Comparison of ENCODE assay signal across 10 cellular contexts in the genomic region with DNA sequence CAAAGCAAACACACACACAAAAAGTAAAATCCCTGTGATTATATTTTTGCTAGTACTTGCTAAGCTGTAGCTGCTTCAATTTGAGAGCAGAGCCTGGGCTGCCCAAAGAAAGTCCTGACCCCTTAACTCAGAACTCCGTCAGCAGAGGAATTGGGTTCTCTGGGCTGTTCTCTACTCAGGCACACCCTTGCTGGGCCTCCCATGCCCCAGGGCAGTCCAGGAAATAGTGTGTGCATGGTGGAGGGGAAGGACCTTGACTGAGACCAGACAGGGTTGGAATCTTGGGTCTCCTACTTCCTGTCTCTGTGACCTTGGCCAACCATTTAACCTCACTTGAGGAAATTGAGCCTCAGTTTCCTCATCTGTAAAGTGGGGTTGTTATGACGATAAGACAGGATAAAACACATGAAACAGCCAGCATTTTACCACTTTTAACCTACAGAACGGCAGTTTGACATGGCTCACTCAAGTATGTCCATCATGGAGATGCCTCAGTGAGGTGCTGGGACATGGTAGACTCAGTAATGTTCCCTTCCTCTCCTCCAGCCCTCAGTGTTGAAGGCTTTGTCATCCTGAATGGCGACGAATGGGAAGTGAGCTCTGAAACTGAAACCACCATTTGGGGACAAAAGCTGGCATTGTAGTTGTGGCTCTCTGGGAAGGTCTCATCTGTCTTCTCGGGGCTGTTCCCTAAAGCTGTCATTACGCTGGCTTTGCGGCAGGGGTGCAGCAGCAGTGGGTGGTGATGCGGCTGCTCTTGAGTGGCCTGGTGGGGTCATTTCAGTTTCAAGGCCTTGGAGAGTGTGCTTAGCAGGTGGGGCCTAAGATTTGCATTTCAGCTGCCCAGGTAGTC.
A peak's percentile ranks its signal among the peaks of the same experiment; 100 is the strongest.
DNase-seq lines count a peak whose midpoint lies in the region; ATAC-seq and TF ChIP-seq lines count a peak whose summit lies in the region.
"Had no signal": no experiment of that assay in that cellular context is flagged by ENCODE, and none has a peak within 500 bp of the region (broad histone marks: within the 10 kb centered on the region; RNA-seq: fewer than 3 reads in every experiment).

No MANE protein-coding gene starts in this region.

- no peak for TF ChIP-seq POLR2A in upper lobe of left lung (IDR thresholded peaks at IDR 0.05)

- WGBS in upper lobe of left lung, 2 donors: 58 to 83% methylated on average over 2 to 9 of the region's 9 CpGs

- H3K9me3 ChIP-seq in upper lobe of left lung: no peaks in the 10 kb centered on the region

- H3K4me3 Mint-ChIP-seq in immature natural killer cell: peak overlapping the region in 1 of 5 donors; percentile 56
- H3K4me3 Mint-ChIP-seq: nephron had no signal

- no peaks in the 10 kb centered on the region for H3K9me3 Mint-ChIP-seq in immature natural killer cell
- H3K9me3 Mint-ChIP-seq: nephron had no signal

- peaks cover 0 to 4% (median 2%) of the 10 kb centered on the region in 4 donors for H3K36me3 ChIP-seq in upper lobe of left lung

- DNase-seq in Right ventricle myocardium inferior (ENCODE audit: missing footprints) (no peak), cardiac septum (ENCODE audit: low spot score) (no peak), RPMI8226 (peak; percentile 48), immature natural killer cell (no peak), upper lobe of left lung (no peak), COLO668 (lab: John Stamatoyannopoulos, UW; ENCODE audit: unreplicated experiment) (no peak)
- DNase-seq in stimulated activated CD4-positive, alpha-beta T cell treated with anti-CD3 and anti-CD28 coated beads, Interleukin-4, amount 100 ng/mL, for 24 hours: no peak
- DNase-seq: GOT3 had no signal

- peaks cover 23 to 53% (median 38%) of the 10 kb centered on the region in 4 donors for H3K4me1 ChIP-seq in upper lobe of left lung

- H3K27ac ChIP-seq in upper lobe of left lung: peak overlapping the region; percentile 10 to 69 (median 54)

- ATAC-seq in Right ventricle myocardium inferior: peak; percentile 30
- peak in 1 of 2 donors; percentile 52 for ATAC-seq in upper lobe of left lung (ENCODE audit: low FRiP score in 2 of 2)
- no peak for ATAC-seq in GM19455 (IDR thresholded peaks at IDR 0.05; ENCODE audit: unreplicated experiment)

- intact Hi-C loops in Right ventricle myocardium inferior (cut with DNase I) (no loop called here), cardiac septum (cut with DNase I) (no loop called here)

- no peaks in the 10 kb centered on the region for H3K36me3 Mint-ChIP-seq in immature natural killer cell

- H3K4me3 ChIP-seq in upper lobe of left lung: no peak overlapping the region

- peaks cover 49 to 54% (median 50%) of the 10 kb centered on the region in 3 donors for H3K27me3 Mint-ChIP-seq in immature natural killer cell (ENCODE audit: low read depth in 3 of 3)

- H3K4me1 Mint-ChIP-seq in immature natural killer cell: peaks cover 63 to 76% of the 10 kb centered on the region in 2 donors

- H3K27ac Mint-ChIP-seq in immature natural killer cell: peak overlapping the region; percentile 96 to 100 (median 98)
- H3K27ac Mint-ChIP-seq: nephron had no signal

- H3K27me3 ChIP-seq in upper lobe of left lung: no peaks in the 10 kb centered on the region

- no peak for TF ChIP-seq CTCF in upper lobe of left lung (IDR thresholded peaks at IDR 0.05)

- TF ChIP-seq EP300 in upper lobe of left lung (IDR thresholded peaks at IDR 0.05): no peak
